ENCODE assay signal across 7 cellular contexts in the genomic region with DNA sequence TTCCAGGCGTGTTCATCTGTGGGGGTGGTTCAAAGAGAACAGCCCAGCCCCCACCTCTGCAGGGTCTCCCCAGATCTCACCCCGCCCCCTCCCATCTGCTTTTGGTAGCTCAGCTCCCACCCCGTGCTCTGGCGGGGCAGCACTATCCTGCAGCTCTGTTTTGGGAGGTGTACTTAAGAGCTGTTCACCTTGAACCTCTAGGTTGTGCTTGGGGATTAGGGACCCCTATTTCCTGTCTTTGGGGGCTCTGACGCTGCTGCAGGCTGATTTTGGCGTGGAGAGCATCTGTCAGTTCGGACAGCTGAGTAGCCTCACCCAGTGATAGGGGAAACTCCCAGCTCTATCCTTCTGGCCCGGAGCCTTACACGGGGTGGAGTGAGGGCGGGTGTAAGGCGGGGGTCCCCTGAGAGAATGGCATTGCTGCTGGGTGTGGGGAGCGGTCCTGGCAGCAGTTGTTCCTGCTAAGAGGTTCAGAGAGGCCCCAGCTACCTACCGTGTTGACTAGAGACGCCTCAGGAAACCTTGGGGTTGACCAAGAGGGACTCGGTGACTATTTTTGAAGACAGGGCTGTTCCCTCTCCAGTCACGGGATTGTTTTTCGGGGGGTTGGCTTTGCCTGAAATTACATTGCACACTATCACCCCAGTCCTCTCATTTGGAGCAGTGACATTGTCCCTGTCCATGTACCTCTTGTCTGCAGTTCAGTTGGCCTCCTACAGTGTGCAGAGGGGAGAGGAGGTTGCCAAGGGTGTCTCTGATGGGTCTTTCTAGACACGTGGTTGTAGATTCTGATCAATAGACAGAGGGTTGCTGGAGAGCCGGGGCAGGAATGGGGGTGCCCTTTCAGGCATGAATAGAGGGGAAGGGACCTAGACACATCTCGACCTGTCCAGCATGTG.
DNase-seq lines count a peak whose midpoint lies in the region; ATAC-seq and TF ChIP-seq lines count a peak whose summit lies in the region.

No MANE protein-coding gene starts in this region.

- CTCF ChIA-PET in RWPE1 (lab: Yijun Ruan, JAX) = interaction anchor here (0.8 to 1.2 kb wide), 3 partner anchors 9 to 81 kb away, joined by 3 read pairs; no protein-coding TSS in a partner anchor

- DNase-seq in RWPE1 (ENCODE audit: low spot score) (no peak), epithelial cell of esophagus (ENCODE audit: low read depth) (no peak), nephron progenitor cell (no peak), GOT3 (lab: John Stamatoyannopoulos, UW) (no peak)

- peak overlapping the region; percentile 84 for H3K4me3 ChIP-seq in epithelial cell of esophagus (ENCODE audit: low read length)

- H3K9me3 Mint-ChIP-seq in nephron progenitor cell = no peaks in the 10 kb centered on the region

- ATAC-seq in GM21717 (IDR thresholded peaks at IDR 0.05; ENCODE audit: unreplicated experiment) = peak; percentile 3
- no peak for ATAC-seq in GM18519 (IDR thresholded peaks at IDR 0.05; ENCODE audit: low FRiP score, unreplicated experiment)
- ATAC-seq in GM18868 (IDR thresholded peaks at IDR 0.05; ENCODE audit: unreplicated experiment) = no peak

- peak overlapping the region; percentile 87 for H3K4me3 Mint-ChIP-seq in nephron progenitor cell

- H3K27ac Mint-ChIP-seq in nephron progenitor cell = peak overlapping the region; percentile 54

- peaks cover 9% of the 10 kb centered on the region for H3K27me3 Mint-ChIP-seq in nephron progenitor cell (ENCODE audit: low read depth, poor library complexity)

- H3K4me1 Mint-ChIP-seq in nephron progenitor cell = peaks cover 74% of the 10 kb centered on the region

- H3K27ac ChIP-seq in RWPE1 = peak overlapping the region; percentile 88

- POLR2A ChIA-PET in RWPE1 (lab: Yijun Ruan, JAX; ENCODE audit: low non-redundant PET) = interaction anchor here (0.5 to 0.6 kb wide), 2 partner anchors 22 to 56 kb away, joined by 4 read pairs; no protein-coding TSS in a partner anchor

- no peak for TF ChIP-seq CTCF in RWPE1 (conservative IDR thresholded peaks at IDR 0.05; ENCODE audit: low read depth)
- no peak for TF ChIP-seq CTCF in epithelial cell of esophagus (IDR thresholded peaks at IDR 0.05; ENCODE audit: insufficient read depth, low read depth, low read length, missing control alignments)
- TF ChIP-seq CTCF in nephron progenitor cell (IDR thresholded peaks at IDR 0.05) = no peak

- H3K36me3 Mint-ChIP-seq in nephron progenitor cell (ENCODE audit: low read depth) = peaks cover 4% of the 10 kb centered on the region
